In the genomic region with DNA sequence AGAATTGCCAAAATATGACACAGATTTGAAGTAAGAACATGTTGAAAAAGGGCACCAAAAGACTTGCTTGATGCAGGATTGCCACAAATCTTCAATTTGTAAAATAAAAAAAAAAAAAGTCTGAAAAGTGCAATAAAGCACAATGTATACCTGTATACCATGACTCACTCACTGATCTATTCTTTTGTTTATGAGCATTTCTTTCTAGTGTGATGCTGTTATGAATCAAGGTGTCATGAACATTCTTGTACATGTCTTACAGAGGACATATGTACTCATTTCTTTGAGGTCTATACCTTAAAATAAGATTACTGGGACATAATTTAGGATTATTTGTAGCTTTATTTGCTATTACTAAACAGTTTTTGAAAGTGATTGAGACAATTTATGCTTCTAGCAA, we compare ENCODE assay signal across 11 cellular contexts.
"Had no signal": no experiment of that assay in that cellular context is flagged by ENCODE, and none has a peak within 500 bp of the region (broad histone marks: within the 10 kb centered on the region; RNA-seq: fewer than 3 reads in every experiment).

No MANE protein-coding gene starts in this region.

- H3K27ac ChIP-seq: GM23248 had no signal

- ATAC-seq: GM23338, HCT116 had no signal

- H3K27ac Mint-ChIP-seq: GM23338, H9, HFFc6 had no signal

- FAIRE-seq: H1, H54 had no signal

- H3K4me1 ChIP-seq: HAP-1 had no signal

- H3K4me3 ChIP-seq: GM23248, GM23338, HAP-1 had no signal

- H3K4me3 Mint-ChIP-seq: GM23338, H9, HFFc6 had no signal

- DNase-seq: GM23248, GOT3, H7, H9, HCEC 1CT, HFFc6 had no signal

- H3K9me3 Mint-ChIP-seq: GM23338, H9, HFFc6 had no signal

- H3K4me1 Mint-ChIP-seq: GM23338, H9 had no signal

- H3K36me3 ChIP-seq: HAP-1 had no signal

- H3K9me3 ChIP-seq: HAP-1 had no signal
